In the genomic region with DNA sequence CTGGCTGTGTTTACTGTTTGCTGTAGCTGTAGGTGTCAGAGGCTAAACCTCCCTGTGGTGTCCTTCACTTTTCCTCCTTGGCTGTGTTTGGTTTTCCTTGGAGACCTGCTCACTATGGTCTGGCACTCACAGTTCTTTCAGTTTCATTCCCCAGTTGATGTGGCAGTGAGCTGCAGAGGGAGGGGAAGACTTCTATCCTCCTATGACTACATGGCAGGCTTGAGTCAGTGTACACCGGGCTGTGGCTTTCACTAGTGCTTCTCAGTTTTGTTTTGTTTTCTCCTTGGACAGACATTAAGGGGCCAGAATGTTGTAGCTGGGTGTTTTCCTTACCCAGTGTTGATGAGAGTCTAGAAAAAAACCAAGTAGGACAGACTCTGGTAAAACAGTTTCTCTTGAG, we compare ENCODE assay signal across 15 cellular contexts. TPM values are rescaled to one million over a fixed set of nuclear protein-coding genes. Genes with fewer than 3 reads are reported as not detected.
A peak's percentile ranks its signal among the peaks of the same experiment; 100 is the strongest.
DNase-seq lines count a peak whose midpoint lies in the region; ATAC-seq lines count a peak whose summit lies in the region.
"Not testable (repeated sequence)": the region's sequence is repeated elsewhere in the genome, so short reads cannot be mapped to it uniquely, and the experiment has no call there.
"Had no signal": no experiment of that assay in that cellular context is flagged by ENCODE, and none has a peak within 500 bp of the region (broad histone marks: within the 10 kb centered on the region; RNA-seq: fewer than 3 reads in every experiment).

No MANE protein-coding gene starts in this region.

- DNase-seq in activated naive CD4-positive, alpha-beta T cell treated with anti-CD3 and anti-CD28 coated beads, Interleukin-2, amount 50 U/mL, for 72 hours (ENCODE audit: low spot score in 2 of 2); stimulated activated effector memory CD8-positive, alpha-beta T cell treated with anti-CD3 and anti-CD28 coated beads, Interleukin-12 subunit alpha, Interleukin-12 subunit beta, amount 100 ng/mL, for 72 hours (ENCODE audit: low spot score in 2 of 2): not testable (repeated sequence)

- not testable (repeated sequence) for H3K4me3 Mint-ChIP-seq in stimulated activated effector memory CD8-positive, alpha-beta T cell treated with anti-CD3 and anti-CD28 coated beads, Interleukin-12 subunit alpha, Interleukin-12 subunit beta, amount 100 ng/mL, for 72 hours

- H3K4me1 Mint-ChIP-seq in stimulated activated effector memory CD8-positive, alpha-beta T cell treated with anti-CD3 and anti-CD28 coated beads, Interleukin-12 subunit alpha, Interleukin-12 subunit beta, amount 100 ng/mL, for 72 hours: not testable (repeated sequence)

- H3K9me3 Mint-ChIP-seq in activated naive CD4-positive, alpha-beta T cell treated with anti-CD3 and anti-CD28 coated beads, Interleukin-2, amount 50 U/mL, for 72 hours; stimulated activated effector memory CD8-positive, alpha-beta T cell treated with anti-CD3 and anti-CD28 coated beads, Interleukin-12 subunit alpha, Interleukin-12 subunit beta, amount 100 ng/mL, for 72 hours: not testable (repeated sequence)

- peak; percentile 100 for ATAC-seq in GM18511 (IDR thresholded peaks at IDR 0.05; ENCODE audit: unreplicated experiment)
- peak; percentile 99 for ATAC-seq in GM19351 (IDR thresholded peaks at IDR 0.05; ENCODE audit: unreplicated experiment)
- peak; percentile 100 for ATAC-seq in GM21528 (IDR thresholded peaks at IDR 0.05; ENCODE audit: low FRiP score, unreplicated experiment)
- peak; percentile 96 for ATAC-seq in HG02840 (IDR thresholded peaks at IDR 0.05; ENCODE audit: low FRiP score, unreplicated experiment)
- ATAC-seq in HG03103 (IDR thresholded peaks at IDR 0.05; ENCODE audit: low read depth, unreplicated experiment): peak; percentile 99
- peak; percentile 100 for ATAC-seq in HG03521 (IDR thresholded peaks at IDR 0.05; ENCODE audit: unreplicated experiment)
- peak; percentile 96 to 98 for ATAC-seq in activated naive CD4-positive, alpha-beta T cell treated with anti-CD3 and anti-CD28 coated beads, Interleukin-2, amount 50 U/mL, for 72 hours
- ATAC-seq in stimulated activated effector memory CD8-positive, alpha-beta T cell treated with anti-CD3 and anti-CD28 coated beads, Interleukin-12 subunit alpha, Interleukin-12 subunit beta, amount 100 ng/mL, for 72 hours: peak; percentile 99

- not testable (repeated sequence) for H3K36me3 Mint-ChIP-seq in activated naive CD4-positive, alpha-beta T cell treated with anti-CD3 and anti-CD28 coated beads, Interleukin-2, amount 50 U/mL, for 72 hours; stimulated activated effector memory CD8-positive, alpha-beta T cell treated with anti-CD3 and anti-CD28 coated beads, Interleukin-12 subunit alpha, Interleukin-12 subunit beta, amount 100 ng/mL, for 72 hours

- not testable (repeated sequence) for H3K27ac Mint-ChIP-seq in activated naive CD4-positive, alpha-beta T cell treated with anti-CD3 and anti-CD28 coated beads, Interleukin-2, amount 50 U/mL, for 72 hours; stimulated activated effector memory CD8-positive, alpha-beta T cell treated with anti-CD3 and anti-CD28 coated beads, Interleukin-12 subunit alpha, Interleukin-12 subunit beta, amount 100 ng/mL, for 72 hours

RNA-seq across cellular contexts. Expression of a gene that starts 13.8 kb away (rescaled TPM):
- total RNA-seq in activated naive CD4-positive, alpha-beta T cell treated with anti-CD3 and anti-CD28 coated beads, Interleukin-2, amount 50 U/mL, for 72 hours: not detected
- total RNA-seq: activated CD4-positive, alpha-beta T cell treated with anti-CD3 and anti-CD28 coated beads, Interleukin-2, amount 10 ng/mL, durations not matched to agents 24 days and 14 days; activated naive CD4-positive, alpha-beta T cell treated with anti-CD3 and anti-CD28 coated beads for 36 hours; HT-29; lung microvascular endothelial cell; pancreas; sigmoid colon; urinary bladder had no signal

RNA-seq across cellular contexts. Expression of a gene that starts 21.7 kb away (rescaled TPM):
- total RNA-seq in activated naive CD4-positive, alpha-beta T cell treated with anti-CD3 and anti-CD28 coated beads, Interleukin-2, amount 50 U/mL, for 72 hours: not detected
- total RNA-seq: activated CD4-positive, alpha-beta T cell treated with anti-CD3 and anti-CD28 coated beads, Interleukin-2, amount 10 ng/mL, durations not matched to agents 24 days and 14 days; activated naive CD4-positive, alpha-beta T cell treated with anti-CD3 and anti-CD28 coated beads for 36 hours; HT-29; sigmoid colon had no signal

RNA-seq across cellular contexts. Expression of a gene that starts 23.7 kb away (rescaled TPM):
- not detected for total RNA-seq in activated naive CD4-positive, alpha-beta T cell treated with anti-CD3 and anti-CD28 coated beads, Interleukin-2, amount 50 U/mL, for 72 hours
- total RNA-seq: activated CD4-positive, alpha-beta T cell treated with anti-CD3 and anti-CD28 coated beads, Interleukin-2, amount 10 ng/mL, durations not matched to agents 24 days and 14 days; activated naive CD4-positive, alpha-beta T cell treated with anti-CD3 and anti-CD28 coated beads for 36 hours; HT-29; lung microvascular endothelial cell; pancreas; sigmoid colon; urinary bladder had no signal

RNA-seq across cellular contexts. Expression of a gene that starts 32.6 kb away (rescaled TPM):
- total RNA-seq in activated naive CD4-positive, alpha-beta T cell treated with anti-CD3 and anti-CD28 coated beads, Interleukin-2, amount 50 U/mL, for 72 hours: 10 to 100 TPM; 13.6 to 50.9 TPM

RNA-seq across cellular contexts. Expression of a gene that starts 58.1 kb away (rescaled TPM):
- 10 to 100 TPM in 1 of 2 donors, 1 to 10 TPM in 1; 9.0 to 21.5 TPM for total RNA-seq in activated naive CD4-positive, alpha-beta T cell treated with anti-CD3 and anti-CD28 coated beads, Interleukin-2, amount 50 U/mL, for 72 hours
